In genomic region chr16:53664724-53665345, GRCh38 we compare ENCODE assay signal across 11 cellular contexts. TPM values are rescaled to one million over a fixed set of nuclear protein-coding genes. Genes with fewer than 3 reads are reported as not detected.
DNase-seq lines count a peak whose midpoint lies in the region; ATAC-seq, FAIRE-seq and TF ChIP-seq lines count a peak whose summit lies in the region.
"Had no signal": no experiment of that assay in that cellular context is flagged by ENCODE, and none has a peak within 500 bp of the region (broad histone marks: within the 10 kb centered on the region; RNA-seq: fewer than 3 reads in every experiment).

No MANE protein-coding gene starts in this region.

- H3K27me3 ChIP-seq in psoas muscle (ENCODE audit: insufficient read depth in 3 of 3, low read length in 2 of 3) = no peaks in the 10 kb centered on the region
- H3K27me3 ChIP-seq: uterus had no signal

- no peak overlapping the region for H3K27ac ChIP-seq in psoas muscle
- H3K27ac ChIP-seq: parathyroid adenoma had no signal

- no peak for DNase-seq in activated naive CD8-positive, alpha-beta T cell treated with anti-CD3 and anti-CD28 coated beads, Interleukin-2, amount 50 U/mL, for 24 hours
- no peak for DNase-seq in activated naive CD8-positive, alpha-beta T cell treated with anti-CD3 and anti-CD28 coated beads for 36 hours
- DNase-seq in epidermal melanocyte (ENCODE audit: insufficient read length, low spot score) (peak; percentile 19), urothelium cell line (ENCODE audit: low spot score) (peak; percentile 16), psoas muscle (no peak), SIG-M5 (lab: John Stamatoyannopoulos, UW) (no peak)
- DNase-seq: NCI-H524 treated with DMSO at 0.1 percent for 48 hours, uterus had no signal

- H3K9me3 ChIP-seq in psoas muscle = no peaks in the 10 kb centered on the region
- H3K9me3 ChIP-seq: uterus had no signal

- H3K27ac Mint-ChIP-seq in activated naive CD8-positive, alpha-beta T cell treated with anti-CD3 and anti-CD28 coated beads, Interleukin-2, amount 50 U/mL, for 24 hours = peak overlapping the region; percentile 27
- no peak overlapping the region for H3K27ac Mint-ChIP-seq in activated naive CD8-positive, alpha-beta T cell treated with anti-CD3 and anti-CD28 coated beads for 36 hours

- no peak for FAIRE-seq in urothelium cell line (lab: Jason Lieb, UNC)

- H3K4me3 ChIP-seq in psoas muscle = no peak overlapping the region

- H3K4me1 ChIP-seq in psoas muscle = no peaks in the 10 kb centered on the region
- H3K4me1 ChIP-seq: parathyroid adenoma, uterus had no signal

- H3K4me1 Mint-ChIP-seq in activated naive CD8-positive, alpha-beta T cell treated with anti-CD3 and anti-CD28 coated beads, Interleukin-2, amount 50 U/mL, for 24 hours = peaks cover 1% of the 10 kb centered on the region
- no peaks in the 10 kb centered on the region for H3K4me1 Mint-ChIP-seq in activated naive CD8-positive, alpha-beta T cell treated with anti-CD3 and anti-CD28 coated beads for 36 hours

- H3K27me3 Mint-ChIP-seq in activated naive CD8-positive, alpha-beta T cell treated with anti-CD3 and anti-CD28 coated beads, Interleukin-2, amount 50 U/mL, for 24 hours = no peaks in the 10 kb centered on the region
- H3K27me3 Mint-ChIP-seq in activated naive CD8-positive, alpha-beta T cell treated with anti-CD3 and anti-CD28 coated beads for 36 hours = no peaks in the 10 kb centered on the region

- peaks cover 3% of the 10 kb centered on the region for H3K36me3 Mint-ChIP-seq in activated naive CD8-positive, alpha-beta T cell treated with anti-CD3 and anti-CD28 coated beads, Interleukin-2, amount 50 U/mL, for 24 hours (ENCODE audit: low read depth)
- H3K36me3 Mint-ChIP-seq in activated naive CD8-positive, alpha-beta T cell treated with anti-CD3 and anti-CD28 coated beads for 36 hours = no peaks in the 10 kb centered on the region

- H3K4me3 Mint-ChIP-seq in activated naive CD8-positive, alpha-beta T cell treated with anti-CD3 and anti-CD28 coated beads, Interleukin-2, amount 50 U/mL, for 24 hours = no peak overlapping the region
- H3K4me3 Mint-ChIP-seq in activated naive CD8-positive, alpha-beta T cell treated with anti-CD3 and anti-CD28 coated beads for 36 hours = no peak overlapping the region

- intact Hi-C loops in psoas muscle (cut with DNase I) = no loop called here

- WGBS in psoas muscle, 3 donors = 63 to 69% (median 66%) methylated on average over 7 of the region's 7 CpGs

- TF ChIP-seq CTCF in psoas muscle (IDR thresholded peaks at IDR 0.05) = no peak

- no peaks in the 10 kb centered on the region for H3K9me3 Mint-ChIP-seq in activated naive CD8-positive, alpha-beta T cell treated with anti-CD3 and anti-CD28 coated beads, Interleukin-2, amount 50 U/mL, for 24 hours
- no peaks in the 10 kb centered on the region for H3K9me3 Mint-ChIP-seq in activated naive CD8-positive, alpha-beta T cell treated with anti-CD3 and anti-CD28 coated beads for 36 hours

- H3K36me3 ChIP-seq in psoas muscle (ENCODE audit: insufficient read depth in 1 of 2, low read depth in 1 of 2) = no peaks in the 10 kb centered on the region
- H3K36me3 ChIP-seq: uterus had no signal

- ATAC-seq in activated naive CD8-positive, alpha-beta T cell treated with anti-CD3 and anti-CD28 coated beads, Interleukin-2, amount 50 U/mL, for 24 hours = peak; percentile 82
- peak; percentile 50 for ATAC-seq in HG03097 (IDR thresholded peaks at IDR 0.05; ENCODE audit: low FRiP score, unreplicated experiment)
- ATAC-seq in GM19467 (IDR thresholded peaks at IDR 0.05; ENCODE audit: unreplicated experiment) = no peak
- ATAC-seq in psoas muscle = no peak

RNA-seq across cellular contexts. Expression of gene RPGRIP1L, which starts 38.8 kb away (rescaled TPM):
- 1 to 10 TPM; 7.1 to 8.4 TPM for total RNA-seq in activated naive CD8-positive, alpha-beta T cell treated with anti-CD3 and anti-CD28 coated beads for 36 hours
- total RNA-seq in psoas muscle = 1 to 10 TPM in 3 of 4 donors, under 1 TPM in 1; 0.81 to 2.6 (median 1.7) TPM
- 1 to 10 TPM in 2 of 3 donors, under 1 TPM in 1; 1.00 to 2.6 (median 1.5) TPM for polyA plus RNA-seq in psoas muscle

RNA-seq across cellular contexts. Expression of gene FTO, which starts 39.1 kb away (rescaled TPM):
- total RNA-seq in activated naive CD8-positive, alpha-beta T cell treated with anti-CD3 and anti-CD28 coated beads for 36 hours = 10 to 100 TPM; 51.1 to 52.7 TPM
- total RNA-seq in psoas muscle = 10 to 100 TPM; 47.4 to 67.6 (median 57.7) TPM
- polyA plus RNA-seq in psoas muscle = 10 to 100 TPM; 14.2 to 46.1 (median 26.7) TPM

Comparison
In these comparisons a context has a peak if more than half of its experiments do, and no peak if none do; other contexts are left out.
1. ATAC-seq: peak in activated naive CD8-positive, alpha-beta T cell treated with anti-CD3 and anti-CD28 coated beads, Interleukin-2, amount 50 U/mL, for 24 hours (single experiment) and HG03097 (single experiment); none in GM19467 (single experiment) and psoas muscle (0 of 4).
2. DNase-seq: peak in epidermal melanocyte (single experiment) and urothelium cell line (single experiment); none in activated naive CD8-positive, alpha-beta T cell treated with anti-CD3 and anti-CD28 coated beads, Interleukin-2, amount 50 U/mL, for 24 hours (single experiment), activated naive CD8-positive, alpha-beta T cell treated with anti-CD3 and anti-CD28 coated beads for 36 hours (single experiment), psoas muscle (0 of 2) and SIG-M5 (single experiment).